Comparison of ENCODE assay signal across 20 cellular contexts in the genomic region with DNA sequence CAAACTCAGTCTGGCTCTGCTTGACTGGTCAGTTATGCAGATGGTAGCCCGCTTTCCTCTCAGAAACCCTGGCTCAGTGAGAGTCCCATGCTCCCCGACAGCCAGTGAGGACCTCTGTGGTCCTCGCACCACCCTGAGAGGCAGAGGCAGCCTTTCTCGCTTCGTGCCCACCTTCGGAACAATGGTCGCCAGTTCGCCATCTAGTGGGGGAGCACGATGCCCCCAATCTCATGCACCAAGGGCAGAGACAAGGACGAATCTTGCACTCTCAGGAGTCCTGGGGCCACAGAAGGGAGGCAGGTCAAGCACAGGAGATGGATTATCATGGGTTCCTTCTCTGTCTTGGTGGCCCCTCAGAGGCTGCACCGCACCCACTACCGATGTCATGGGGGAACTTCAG.
"Had no signal": no experiment of that assay in that cellular context is flagged by ENCODE, and none has a peak within 500 bp of the region (broad histone marks: within the 10 kb centered on the region; RNA-seq: fewer than 3 reads in every experiment).

No MANE protein-coding gene starts in this region.

- H3K4me3 ChIP-seq: adrenal gland, esophagus muscularis mucosa, gastroesophageal sphincter, heart left ventricle, left ventricle myocardium inferior, right atrium auricular region, thyroid gland had no signal

- H3K27me3 ChIP-seq: thyroid gland had no signal

- H3K4me1 ChIP-seq: adrenal gland, heart left ventricle, left ventricle myocardium inferior, right atrium auricular region, thyroid gland had no signal

- H3K36me3 ChIP-seq: adrenal gland, esophagus muscularis mucosa, gastroesophageal sphincter, heart left ventricle, left ventricle myocardium inferior, right atrium auricular region, thyroid gland had no signal

- H3K27ac ChIP-seq: adrenal gland, esophagus muscularis mucosa, gastroesophageal sphincter, heart left ventricle, left ventricle myocardium inferior, right atrium auricular region, thyroid gland, VCaP had no signal

- DNase-seq: activated CD4-positive, alpha-beta T cell treated with anti-CD3 and anti-CD28 coated beads for 1 hour; activated CD8-positive, alpha-beta memory T cell treated with anti-CD3 and anti-CD28 coated beads for 24 hours; activated CD8-positive, alpha-beta memory T cell treated with anti-CD3 and anti-CD28 coated beads, Interleukin-2, amount 50 U/mL, for 48 hours; activated effector memory CD4-positive, alpha-beta T cell treated with anti-CD3 and anti-CD28 coated beads, Interleukin-2, amount 50 U/mL, for 16 hours; activated T-cell treated with anti-CD3 and anti-CD28 coated beads, Interleukin-2, amount 50 U/mL, for 48 hours; adrenal gland; effector CD4-positive, alpha-beta T cell; heart left ventricle; kidney glomerular epithelial cell; left ventricle myocardium inferior; mammary epithelial cell; midbrain; stimulated activated CD4-positive, alpha-beta T cell treated with anti-CD3 and anti-CD28 coated beads, Interleukin-2, amount 100 ng/mL, for 24 hours; stimulated activated naive CD4-positive, alpha-beta T cell treated with Interleukin-2 at 50 U/mL for 16 hours; thyroid gland had no signal

- ATAC-seq: activated naive CD4-positive, alpha-beta T cell treated with anti-CD3 and anti-CD28 coated beads, Interleukin-2, amount 50 U/mL, for 72 hours; gastroesophageal sphincter; heart left ventricle had no signal

- H3K9me3 ChIP-seq: adrenal gland, esophagus muscularis mucosa, gastroesophageal sphincter, heart left ventricle, left ventricle myocardium inferior, right atrium auricular region, thyroid gland had no signal
